In genomic region chr3:15205934-15206661, GRCh38 we compare ENCODE assay signal across 8 cellular contexts. TPM values are rescaled to one million over a fixed set of nuclear protein-coding genes. Genes with fewer than 3 reads are reported as not detected.
DNase-seq lines count a peak whose midpoint lies in the region; ATAC-seq and TF ChIP-seq lines count a peak whose summit lies in the region.

CAPN7 (plus strand) TSS chr3:15206246; CDS start chr3:15206496, 250 bp downstream.

- H3K27me3 Mint-ChIP-seq in activated naive CD4-positive, alpha-beta T cell treated with anti-CD3 and anti-CD28 coated beads, Interleukin-2, amount 10 ng/mL, durations not matched to agents 7 days and 5 days, result peaks cover 9% of the 10 kb centered on the region

- H3K27me3 ChIP-seq in NT2/D1 (ENCODE audit: insufficient read depth, insufficient read length) (no peaks in the 10 kb centered on the region), prostate gland (replicated peaks; ENCODE audit: insufficient read depth) (no peaks in the 10 kb centered on the region), uterus (no peaks in the 10 kb centered on the region)

- peak within 1 kb of the TSS; percentile 96 for H3K9ac ChIP-seq in NT2/D1 (ENCODE audit: insufficient read length, low read depth)

- WGBS in prostate gland, result under 1% methylated on average over 77 of the region's 92 CpGs

- H3K9me3 Mint-ChIP-seq in activated naive CD4-positive, alpha-beta T cell treated with anti-CD3 and anti-CD28 coated beads, Interleukin-2, amount 10 ng/mL, durations not matched to agents 7 days and 5 days, result no peaks in the 10 kb centered on the region

- intact Hi-C loops in Right ventricle myocardium inferior (cut with DNase I) (loop anchor here (1.0 to 10.0 kb wide), 3 partner anchors 12 to 261 kb away; partner anchors contain the start of gene NR2C2), prostate gland (cut with DNase I) (loop anchor here (5.0 to 10.0 kb wide), 3 partner anchors 61 to 281 kb away; no protein-coding TSS in a partner anchor), uterus (cut with DNase I; ENCODE audit: low total_unique reads) (loop anchor here (10.0 kb wide), 1 partner anchor 179 kb away; no protein-coding TSS in a partner anchor)

- TF ChIP-seq CTCF in prostate gland (IDR thresholded peaks at IDR 0.05) (peak in 2 of 4 experiments; percentile 49 to 62), uterus (IDR thresholded peaks at IDR 0.05) (peak in 3 of 4 experiments; percentile 51 to 62 (median 56))

- H3K27ac ChIP-seq in prostate gland (peak within 1 kb of the TSS; percentile 85 to 93), uterus (peak within 1 kb of the TSS; percentile 95 to 97)

- H3K4me1 ChIP-seq in NT2/D1 (ENCODE audit: insufficient read depth, insufficient read length) (no peaks in the 10 kb centered on the region), prostate gland (replicated peaks) (no peaks in the 10 kb centered on the region), uterus (peaks cover 0 to 7% of the 10 kb centered on the region in 2 donors)

- H3K36me3 ChIP-seq in NT2/D1 (ENCODE audit: insufficient read depth, insufficient read length, low read length) (peaks cover 24% of the 10 kb centered on the region), prostate gland (no peaks in the 10 kb centered on the region), uterus (no peaks in the 10 kb centered on the region)

- peak; percentile 93 for DNase-seq in HEK293T (ENCODE audit: extremely low spot score)
- peak; percentile 57 for DNase-seq in NT2/D1 (ENCODE audit: low read depth, low spot score)
- DNase-seq in activated naive CD4-positive, alpha-beta T cell treated with anti-CD3 and anti-CD28 coated beads, Interleukin-2, amount 10 ng/mL, durations not matched to agents 7 days and 5 days, result peak; percentile 95
- DNase-seq in Right ventricle myocardium inferior (ENCODE audit: missing footprints), result peak; percentile 99
- DNase-seq in prostate gland (ENCODE audit: low spot score), result peak; percentile 93
- DNase-seq in uterus, result peak; percentile 91 to 93
- DNase-seq in NCI-H82 treated with DMSO at 0.1 percent for 48 hours (lab: John Stamatoyannopoulos, UW; ENCODE audit: unreplicated experiment), result no peak

- peaks cover 27% of the 10 kb centered on the region for H3K4me1 Mint-ChIP-seq in activated naive CD4-positive, alpha-beta T cell treated with anti-CD3 and anti-CD28 coated beads, Interleukin-2, amount 10 ng/mL, durations not matched to agents 7 days and 5 days

- peak within 1 kb of the TSS; percentile 78 for H3K4me3 Mint-ChIP-seq in activated naive CD4-positive, alpha-beta T cell treated with anti-CD3 and anti-CD28 coated beads, Interleukin-2, amount 10 ng/mL, durations not matched to agents 7 days and 5 days

- H3K9me3 ChIP-seq in NT2/D1 (ENCODE audit: insufficient read depth, low read length), result no peaks in the 10 kb centered on the region
- H3K9me3 ChIP-seq in prostate gland, result no peaks in the 10 kb centered on the region
- H3K9me3 ChIP-seq in uterus, result no peaks in the 10 kb centered on the region

- peak within 1 kb of the TSS; percentile 90 for H3K27ac Mint-ChIP-seq in activated naive CD4-positive, alpha-beta T cell treated with anti-CD3 and anti-CD28 coated beads, Interleukin-2, amount 10 ng/mL, durations not matched to agents 7 days and 5 days

- peaks cover 8% of the 10 kb centered on the region for H3K36me3 Mint-ChIP-seq in activated naive CD4-positive, alpha-beta T cell treated with anti-CD3 and anti-CD28 coated beads, Interleukin-2, amount 10 ng/mL, durations not matched to agents 7 days and 5 days

- POLR2A ChIA-PET in HEK293T (lab: Yijun Ruan, JAX), result interaction anchor here (0.6 to 1.5 kb wide), 16 partner anchors 9 to 1028 kb away, joined by 3 to 8 read pairs (median 3); partner anchors contain the start of genes LSM3, MRPS25, RBSN and XPC

- TF ChIP-seq POLR2A in prostate gland (IDR thresholded peaks at IDR 0.05), result peak; percentile 83
- peak; percentile 89 to 97 for TF ChIP-seq POLR2A in uterus (IDR thresholded peaks at IDR 0.05)

- H3K4me3 ChIP-seq in GM08714 (ENCODE audit: low read length) (peak within 1 kb of the TSS; percentile 97), NT2/D1 (ENCODE audit: insufficient read length, low read depth) (peak within 1 kb of the TSS; percentile 92), prostate gland (peak within 1 kb of the TSS; percentile 59 to 83), uterus (peak within 1 kb of the TSS; percentile 69 to 89)

- ATAC-seq in Right ventricle myocardium inferior, result peak; percentile 99

- CTCF ChIA-PET in HEK293T (lab: Yijun Ruan, JAX), result interaction anchor here (1.3 to 1.5 kb wide), 2 partner anchors 62 to 199 kb away, joined by 3 to 4 read pairs; no protein-coding TSS in a partner anchor
- CTCF ChIA-PET in activated naive CD4-positive, alpha-beta T cell treated with anti-CD3 and anti-CD28 coated beads, Interleukin-2, amount 10 ng/mL, durations not matched to agents 7 days and 5 days (lab: Charles Lee), result interaction anchor here (0.8 to 7.4 kb wide), 7 partner anchors 10 to 351 kb away, joined by 3 to 59 read pairs (median 4); no protein-coding TSS in a partner anchor

TF ChIP-seq in HEK293T, 16 proteins besides CTCF, POLR2A, EP300 and RAD21:
- TF ChIP-seq FOXM1 (IDR thresholded peaks at IDR 0.05; ENCODE audit: borderline replicate concordance), result no peak
- no peak for TF ChIP-seq SP1 (IDR thresholded peaks at IDR 0.05)
- TF ChIP-seq LEF1 (IDR thresholded peaks at IDR 0.05; ENCODE audit: borderline replicate concordance), result peak; percentile 74; the same call in 1 of the 2 replicates
- no peak for TF ChIP-seq NFRKB (IDR thresholded peaks at IDR 0.05)
- no peak for TF ChIP-seq ARNT (IDR thresholded peaks at IDR 0.05)
- TF ChIP-seq FOXK2 (IDR thresholded peaks at IDR 0.05), result no peak
- TF ChIP-seq FOXA1 (IDR thresholded peaks at IDR 0.05), result no peak
- no peak for TF ChIP-seq PKNOX1 (IDR thresholded peaks at IDR 0.05)
- TF ChIP-seq ELF4 (IDR thresholded peaks at IDR 0.05), result no peak
- no peak for TF ChIP-seq ZNF384 (IDR thresholded peaks at IDR 0.05)
- TF ChIP-seq TARDBP (IDR thresholded peaks at IDR 0.05), result peak; percentile 86
- TF ChIP-seq L3MBTL2 (conservative IDR thresholded peaks at IDR 0.05), result peak; percentile 91
- TF ChIP-seq SUZ12 (IDR thresholded peaks at IDR 0.05), result no peak
- no peak for TF ChIP-seq CTBP1 (IDR thresholded peaks at IDR 0.05; ENCODE audit: borderline replicate concordance)
- no peak for TF ChIP-seq BHLHE40 (IDR thresholded peaks at IDR 0.05; ENCODE audit: borderline replicate concordance)
- no peak for TF ChIP-seq HDGF (IDR thresholded peaks at IDR 0.05; ENCODE audit: borderline replicate concordance)

RNA-seq across cellular contexts. Expression of gene CAPN7, which starts in this region (rescaled TPM):
- 28.2 TPM for total RNA-seq in Right ventricle myocardium inferior
- 10 to 100 TPM; 45.1 to 46.7 TPM for total RNA-seq in prostate gland
- 10 to 100 TPM; 39.2 to 89.0 (median 79.8) TPM for total RNA-seq in uterus
